25 cellular contexts compared by ENCODE assay signal in the genomic region with DNA sequence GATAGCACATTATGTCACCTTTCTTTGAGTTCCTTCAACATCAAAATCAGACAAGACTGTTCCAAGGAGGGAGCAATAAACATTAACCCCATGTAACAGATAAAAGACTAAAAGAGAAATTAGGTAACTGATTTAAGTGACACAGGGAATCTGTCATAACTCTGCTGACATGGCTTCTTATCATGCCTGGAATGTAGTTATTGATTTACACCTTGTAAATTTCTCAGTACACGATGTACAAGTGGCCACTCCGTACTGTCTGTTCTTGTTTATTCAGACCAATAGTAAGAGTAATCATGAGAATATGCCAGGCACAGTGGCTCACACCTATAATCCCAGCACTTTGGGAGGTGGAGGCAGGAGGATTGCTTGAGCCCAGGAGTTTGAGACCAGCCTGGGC.
DNase-seq lines count a peak whose midpoint lies in the region; ATAC-seq and TF ChIP-seq lines count a peak whose summit lies in the region.
"Had no signal": no experiment of that assay in that cellular context is flagged by ENCODE, and none has a peak within 500 bp of the region (broad histone marks: within the 10 kb centered on the region; RNA-seq: fewer than 3 reads in every experiment).

No MANE protein-coding gene starts in this region.

- H3K36me3 ChIP-seq in mammary epithelial cell (ENCODE audit: insufficient read depth, low read length) (no peaks in the 10 kb centered on the region), mucosa of rectum (ENCODE audit: control insufficient read depth in 2 of 2, insufficient read depth in 2 of 2, low read length in 2 of 2) (no peaks in the 10 kb centered on the region), upper lobe of right lung (no peaks in the 10 kb centered on the region), OCI-LY7 (ENCODE audit: insufficient read depth, low read length) (no peaks in the 10 kb centered on the region)
- H3K36me3 ChIP-seq: BLaER1 treated with 17β-estradiol and CSF1 and Interleukin-3, amounts not matched to agents 10 nM and 100 nM; esophagus squamous epithelium; thyroid gland had no signal

- intact Hi-C loops in mammary epithelial cell (cut with micrococcal nuclease): no loop called here
- intact Hi-C loops in MCF 10A (cut with micrococcal nuclease): no loop called here
- intact Hi-C loops in upper lobe of right lung (cut with DNase I): no loop called here
- intact Hi-C loops in OCI-LY7 (cut with micrococcal nuclease; ENCODE audit: unreplicated experiment): no loop called here

- DNase-seq in mammary epithelial cell (peak; percentile 28), MCF 10A (ENCODE audit: unreplicated experiment) (no peak), epithelial cell of proximal tubule (ENCODE audit: low read depth) (peak; percentile 91), upper lobe of right lung (no peak), OCI-LY7 (ENCODE audit: low spot score) (no peak)
- DNase-seq: 8988T; activated CD4-positive, CD25-positive, alpha-beta regulatory T cell; activated naive CD4-positive, alpha-beta T cell treated with anti-CD3 and anti-CD28 coated beads for 36 hours; activated T-cell treated with anti-CD3 and anti-CD28 coated beads, Interleukin-2, amount 50 U/mL, for 24 hours; effector CD4-positive, alpha-beta T cell; esophagus squamous epithelium; HCEC 1CT; NCI-H1048; NCI-H1930; NCI-H345; occipital lobe; stimulated activated CD4-positive, alpha-beta T cell treated with anti-CD3 and anti-CD28 coated beads, Interleukin-2, amount 100 ng/mL, for 24 hours; stimulated activated naive B cell treated with anti-CD40 and anti-IgM and Interleukin-4, amounts not matched to agents 10 μg/mL and 1 μg/mL and 100 μg/mL, for 72 hours; thyroid gland had no signal

- H3K27me3 ChIP-seq in mammary epithelial cell (ENCODE audit: insufficient read depth, low read length): no peaks in the 10 kb centered on the region
- H3K27me3 ChIP-seq in mucosa of rectum (ENCODE audit: control insufficient read depth in 2 of 2, insufficient read depth in 2 of 2, low read length in 2 of 2): no peaks in the 10 kb centered on the region
- H3K27me3 ChIP-seq in upper lobe of right lung: no peaks in the 10 kb centered on the region
- H3K27me3 ChIP-seq: BLaER1 treated with 17β-estradiol and CSF1 and Interleukin-3, amounts not matched to agents 10 nM and 100 nM; esophagus squamous epithelium; thyroid gland had no signal

- H3K4me1 ChIP-seq in mammary epithelial cell (ENCODE audit: insufficient read depth, low read length): peaks cover 53% of the 10 kb centered on the region
- peaks cover 28 to 55% of the 10 kb centered on the region in 2 donors for H3K4me1 ChIP-seq in mucosa of rectum (ENCODE audit: control insufficient read depth in 2 of 2, insufficient read depth in 2 of 2, low read length in 2 of 2)
- peaks cover 40% of the 10 kb centered on the region for H3K4me1 ChIP-seq in upper lobe of right lung
- peaks cover 8% of the 10 kb centered on the region for H3K4me1 ChIP-seq in OCI-LY7 (ENCODE audit: insufficient read depth, low read length, poor library complexity, severe bottlenecking)

- CTCF ChIA-PET in mammary epithelial cell (lab: Charles Lee; ENCODE audit: low non-redundant PET) (no interaction called here), MCF 10A (lab: Yijun Ruan, JAX) (no interaction called here), OCI-LY7 (lab: Charles Lee; ENCODE audit: unreplicated experiment) (no interaction called here)

- no peaks in the 10 kb centered on the region for H3K27me3 Mint-ChIP-seq in MCF 10A (ENCODE audit: insufficient read depth, unreplicated experiment)

- H3K4me2 ChIP-seq in mammary epithelial cell (ENCODE audit: insufficient read depth, low read depth, low read length) (no peak overlapping the region), OCI-LY7 (ENCODE audit: low read length) (no peak overlapping the region)

- BruUV-seq in mammary epithelial cell (replicated peaks; lab: Mats Ljungman, UMichigan) (no TSS peak), MCF 10A (replicated peaks; lab: Mats Ljungman, UMichigan) (no TSS peak), OCI-LY7 (replicated peaks; lab: Mats Ljungman, UMichigan) (no TSS peak)

- H3K27ac ChIP-seq in mammary epithelial cell (ENCODE audit: insufficient read depth, low read depth, low read length) (no peak overlapping the region), mucosa of rectum (ENCODE audit: low read depth in 2 of 2, low read length in 2 of 2) (peak overlapping the region; percentile 72 to 92), upper lobe of right lung (peak overlapping the region; percentile 25), OCI-LY7 (ENCODE audit: low read depth, low read length, poor library complexity, severe bottlenecking) (no peak overlapping the region)
- H3K27ac ChIP-seq: BLaER1 treated with 17β-estradiol and CSF1 and Interleukin-3, amounts not matched to agents 10 nM and 100 nM had no signal

- H3K9me3 ChIP-seq in mammary epithelial cell (replicated peaks; ENCODE audit: insufficient read depth, low read length) (no peaks in the 10 kb centered on the region), mucosa of rectum (ENCODE audit: control insufficient read depth in 2 of 2, low read length in 2 of 2) (no peaks in the 10 kb centered on the region), upper lobe of right lung (no peaks in the 10 kb centered on the region), OCI-LY7 (ENCODE audit: low read length) (no peaks in the 10 kb centered on the region)
- H3K9me3 ChIP-seq: BLaER1 treated with 17β-estradiol and CSF1 and Interleukin-3, amounts not matched to agents 10 nM and 100 nM; esophagus squamous epithelium; thyroid gland had no signal

- no peaks in the 10 kb centered on the region for H3K36me3 Mint-ChIP-seq in MCF 10A (ENCODE audit: insufficient read depth, unreplicated experiment)
- H3K36me3 Mint-ChIP-seq: stimulated activated naive B cell treated with anti-CD40 and anti-IgM and Interleukin-4, amounts not matched to agents 10 μg/mL and 1 μg/mL and 100 μg/mL, for 72 hours had no signal

- H3K9me2 ChIP-seq in OCI-LY7 (ENCODE audit: insufficient read depth, low read length): no peaks in the 10 kb centered on the region

- no peak overlapping the region for H3K4me3 Mint-ChIP-seq in MCF 10A (ENCODE audit: unreplicated experiment)
- H3K4me3 Mint-ChIP-seq: activated naive CD4-positive, alpha-beta T cell treated with anti-CD3 and anti-CD28 coated beads for 36 hours; activated T-cell treated with anti-CD3 and anti-CD28 coated beads, Interleukin-2, amount 50 U/mL, for 24 hours; stimulated activated naive B cell treated with anti-CD40 and anti-IgM and Interleukin-4, amounts not matched to agents 10 μg/mL and 1 μg/mL and 100 μg/mL, for 72 hours had no signal

- no peak overlapping the region for H3K27ac Mint-ChIP-seq in MCF 10A (ENCODE audit: low read depth, unreplicated experiment)
- H3K27ac Mint-ChIP-seq: activated naive CD4-positive, alpha-beta T cell treated with anti-CD3 and anti-CD28 coated beads for 36 hours; activated T-cell treated with anti-CD3 and anti-CD28 coated beads, Interleukin-2, amount 50 U/mL, for 24 hours; stimulated activated naive B cell treated with anti-CD40 and anti-IgM and Interleukin-4, amounts not matched to agents 10 μg/mL and 1 μg/mL and 100 μg/mL, for 72 hours had no signal

- 72% methylated on average over 2 of the region's 2 CpGs for WGBS in mammary epithelial cell (ENCODE audit: low coverage, missing lambda C conversion rate)

- H3K79me2 ChIP-seq in mammary epithelial cell (ENCODE audit: insufficient read depth, low read length): no peaks in the 10 kb centered on the region
- no peaks in the 10 kb centered on the region for H3K79me2 ChIP-seq in OCI-LY7 (ENCODE audit: insufficient read depth, low read depth, low read length)

- no peak overlapping the region for H3K4me3 ChIP-seq in mammary epithelial cell (replicated peaks in 1 of 3; ENCODE audit: insufficient read depth in 1 of 3, low read depth in 2 of 3, low read length in 3 of 3)
- H3K4me3 ChIP-seq in epithelial cell of proximal tubule (ENCODE audit: low read depth, low read length): no peak overlapping the region
- H3K4me3 ChIP-seq in mucosa of rectum (ENCODE audit: low read length in 2 of 2): no peak overlapping the region
- no peak overlapping the region for H3K4me3 ChIP-seq in upper lobe of right lung
- no peak overlapping the region for H3K4me3 ChIP-seq in OCI-LY7 (ENCODE audit: low read depth, low read length, poor library complexity, severe bottlenecking)
- H3K4me3 ChIP-seq: BLaER1 treated with 17β-estradiol and CSF1 and Interleukin-3, amounts not matched to agents 10 nM and 100 nM; esophagus squamous epithelium; lung; thyroid gland had no signal

- H2AFZ ChIP-seq in mammary epithelial cell (ENCODE audit: low read depth, low read length) (no peak overlapping the region), OCI-LY7 (ENCODE audit: low read length) (no peak overlapping the region)

- H3K9ac ChIP-seq in mammary epithelial cell (ENCODE audit: insufficient read depth, low read length) (no peak overlapping the region), mucosa of rectum (ENCODE audit: low read depth in 1 of 2, low read length in 2 of 2) (peak overlapping the region in 1 of 2 donors; percentile 56)
- H3K9ac ChIP-seq: BLaER1 treated with 17β-estradiol and CSF1 and Interleukin-3, amounts not matched to agents 10 nM and 100 nM had no signal

- POLR2A ChIA-PET in MCF 10A (lab: Yijun Ruan, JAX) (interaction anchor here (0.7 to 14.7 kb wide), 4 partner anchors 8 to 146 kb away, joined by 5 to 196 read pairs (median 6); no protein-coding TSS in a partner anchor), OCI-LY7 (lab: Charles Lee) (interaction anchor here (1.9 kb wide), 1 partner anchor 9 kb away, joined by 5 read pairs; no protein-coding TSS in a partner anchor)

- in situ Hi-C loops in mammary epithelial cell (cut with MboI; ENCODE audit: low sequenced_read_pairs in 2 of 2): no loop called here

- H4K20me1 ChIP-seq in mammary epithelial cell (ENCODE audit: insufficient read depth, low read length): no peaks in the 10 kb centered on the region
- no peaks in the 10 kb centered on the region for H4K20me1 ChIP-seq in OCI-LY7 (ENCODE audit: insufficient read depth, low read length)
- H4K20me1 ChIP-seq: BLaER1 treated with 17β-estradiol and CSF1 and Interleukin-3, amounts not matched to agents 10 nM and 100 nM had no signal

- TF ChIP-seq CTCF in mammary epithelial cell (conservative IDR thresholded peaks at IDR 0.05 in 1 of 2, IDR thresholded peaks at IDR 0.05 in 1 of 2; ENCODE audit: extremely low read depth in 1 of 2, insufficient read depth in 1 of 2, low read depth in 1 of 2, low read length in 2 of 2): no peak
- no peak for TF ChIP-seq CTCF in MCF 10A (IDR thresholded peaks at IDR 0.05; ENCODE audit: unreplicated experiment)
- TF ChIP-seq CTCF in epithelial cell of proximal tubule (conservative IDR thresholded peaks at IDR 0.05; ENCODE audit: low read depth, low read length): no peak
- TF ChIP-seq CTCF in upper lobe of right lung (IDR thresholded peaks at IDR 0.05): no peak
- TF ChIP-seq CTCF in OCI-LY7 (conservative IDR thresholded peaks at IDR 0.05; ENCODE audit: low read length): no peak

- H3K9me3 Mint-ChIP-seq in MCF 10A (ENCODE audit: unreplicated experiment): no peaks in the 10 kb centered on the region
- H3K9me3 Mint-ChIP-seq: activated naive CD4-positive, alpha-beta T cell treated with anti-CD3 and anti-CD28 coated beads for 36 hours; activated T-cell treated with anti-CD3 and anti-CD28 coated beads, Interleukin-2, amount 50 U/mL, for 24 hours; stimulated activated naive B cell treated with anti-CD40 and anti-IgM and Interleukin-4, amounts not matched to agents 10 μg/mL and 1 μg/mL and 100 μg/mL, for 72 hours had no signal

- dilution Hi-C loops in mammary epithelial cell (cut with HindIII; ENCODE audit: low sequenced_read_pairs): loop anchor here (5.0 kb wide), 1 partner anchor 46 kb away; no protein-coding TSS in a partner anchor

- H3K4me1 Mint-ChIP-seq in MCF 10A (ENCODE audit: insufficient read depth, unreplicated experiment): peaks cover 23% of the 10 kb centered on the region
- H3K4me1 Mint-ChIP-seq: stimulated activated naive B cell treated with anti-CD40 and anti-IgM and Interleukin-4, amounts not matched to agents 10 μg/mL and 1 μg/mL and 100 μg/mL, for 72 hours had no signal

- ATAC-seq in upper lobe of right lung (peak; percentile 20), GM18520 (IDR thresholded peaks at IDR 0.05; ENCODE audit: unreplicated experiment) (no peak), GM21576 (IDR thresholded peaks at IDR 0.05; ENCODE audit: unreplicated experiment) (no peak)
- ATAC-seq: SK-N-SH treated with all-trans-retinoic acid at 6 μM for 48 hours; stimulated activated naive B cell treated with anti-CD40 and anti-IgM and Interleukin-4, amounts not matched to agents 10 μg/mL and 1 μg/mL and 100 μg/mL, for 72 hours had no signal

Comparison
In these comparisons a context has a peak if more than half of its experiments do, and no peak if none do; other contexts are left out.
1. DNase-seq: peak in mammary epithelial cell (single experiment) and epithelial cell of proximal tubule (single experiment); none in MCF 10A (single experiment), upper lobe of right lung (single experiment) and OCI-LY7 (single experiment).
2. H3K27ac ChIP-seq: peak in mucosa of rectum (2 of 2) and upper lobe of right lung (single experiment); none in mammary epithelial cell (single experiment) and OCI-LY7 (single experiment).